ENCODE assay signal across 16 cellular contexts in genomic region chr12:55955344-55955743, GRCh38. TPM values are rescaled to one million over a fixed set of nuclear protein-coding genes. Genes with fewer than 3 reads are reported as not detected.
DNase-seq lines count a peak whose midpoint lies in the region; ATAC-seq and TF ChIP-seq lines count a peak whose summit lies in the region.
"Had no signal": no experiment of that assay in that cellular context is flagged by ENCODE, and none has a peak within 500 bp of the region (broad histone marks: within the 10 kb centered on the region; RNA-seq: fewer than 3 reads in every experiment).

No MANE protein-coding gene starts in this region.

- TF ChIP-seq CTCF in nephron progenitor cell (IDR thresholded peaks at IDR 0.05) = no peak

- H3K9me3 ChIP-seq in T-helper 17 cell (ENCODE audit: control insufficient read depth, low read length, poor library complexity, severe bottlenecking) = no peaks in the 10 kb centered on the region
- H3K9me3 ChIP-seq: gastrocnemius medialis, upper lobe of right lung had no signal

- peak overlapping the region in 1 of 2 donors; percentile 8 for H3K27ac Mint-ChIP-seq in stimulated activated naive CD8-positive, alpha-beta T cell treated with anti-CD3 and anti-CD28 coated beads, Interleukin-15, amount 100 ng/mL, for 72 hours
- H3K27ac Mint-ChIP-seq in T-helper 17 cell (peak overlapping the region; percentile 39), nephron progenitor cell (no peak overlapping the region)
- H3K27ac Mint-ChIP-seq: T-helper 1 cell treated with Interleukin-12 subunit alpha and Interleukin-12 subunit beta and Interleukin-4 antibody, amounts not matched to agents 30 μg/mL and 1 μg/mL, for 36 hours; WTC11 had no signal

- no peaks in the 10 kb centered on the region for H3K27me3 Mint-ChIP-seq in stimulated activated naive CD8-positive, alpha-beta T cell treated with anti-CD3 and anti-CD28 coated beads, Interleukin-15, amount 100 ng/mL, for 72 hours
- H3K27me3 Mint-ChIP-seq in T-helper 17 cell (no peaks in the 10 kb centered on the region), nephron progenitor cell (ENCODE audit: low read depth, poor library complexity) (peaks cover 6% of the 10 kb centered on the region)

- H3K36me3 Mint-ChIP-seq in T-helper 17 cell (ENCODE audit: low read depth) (peaks cover 5% of the 10 kb centered on the region), nephron progenitor cell (ENCODE audit: low read depth) (peaks cover 5% of the 10 kb centered on the region)

- no peak for DNase-seq in stimulated activated naive CD8-positive, alpha-beta T cell treated with anti-CD3 and anti-CD28 coated beads, Interleukin-15, amount 100 ng/mL, for 72 hours
- no peak for DNase-seq in stimulated activated naive CD8-positive, alpha-beta T cell treated with anti-CD3 and anti-CD28 coated beads, Interleukin-15, Interleukin-2, amounts not matched to agents 100 U/mL and 50 U/mL, for 24 hours
- DNase-seq in T-helper 17 cell = no peak
- DNase-seq in nephron progenitor cell = no peak
- DNase-seq in medulla oblongata (ENCODE audit: extremely low spot score) = no peak
- DNase-seq in Ammon's horn (ENCODE audit: low spot score) = no peak
- DNase-seq: gastrocnemius medialis, KG1, NCI-H2081 treated with DMSO at 0.1 percent for 48 hours, occipital lobe, upper lobe of right lung had no signal

- H3K4me1 Mint-ChIP-seq in stimulated activated naive CD8-positive, alpha-beta T cell treated with anti-CD3 and anti-CD28 coated beads, Interleukin-15, amount 100 ng/mL, for 72 hours = peaks cover 22% of the 10 kb centered on the region
- H3K4me1 Mint-ChIP-seq in T-helper 17 cell = peaks cover 25% of the 10 kb centered on the region
- peaks cover 8% of the 10 kb centered on the region for H3K4me1 Mint-ChIP-seq in nephron progenitor cell
- H3K4me1 Mint-ChIP-seq: WTC11 had no signal

- ATAC-seq in stimulated activated naive CD8-positive, alpha-beta T cell treated with anti-CD3 and anti-CD28 coated beads, Interleukin-15, amount 100 ng/mL, for 72 hours = peak; percentile 27
- no peak for ATAC-seq in stimulated activated naive CD8-positive, alpha-beta T cell treated with anti-CD3 and anti-CD28 coated beads, Interleukin-15, Interleukin-2, amounts not matched to agents 100 U/mL and 50 U/mL, for 24 hours
- ATAC-seq in T-helper 17 cell (peak; percentile 11), esophagus mucosa (peak; percentile 3), HG02798 (IDR thresholded peaks at IDR 0.05; ENCODE audit: poor library complexity, unreplicated experiment) (no peak)
- ATAC-seq: gastrocnemius medialis had no signal

- no peaks in the 10 kb centered on the region for H3K9me3 Mint-ChIP-seq in stimulated activated naive CD8-positive, alpha-beta T cell treated with anti-CD3 and anti-CD28 coated beads, Interleukin-15, amount 100 ng/mL, for 72 hours
- no peaks in the 10 kb centered on the region for H3K9me3 Mint-ChIP-seq in nephron progenitor cell
- H3K9me3 Mint-ChIP-seq: T-helper 1 cell treated with Interleukin-12 subunit alpha and Interleukin-12 subunit beta and Interleukin-4 antibody, amounts not matched to agents 30 μg/mL and 1 μg/mL, for 36 hours; WTC11 had no signal

- no peak overlapping the region for H3K4me3 Mint-ChIP-seq in stimulated activated naive CD8-positive, alpha-beta T cell treated with anti-CD3 and anti-CD28 coated beads, Interleukin-15, amount 100 ng/mL, for 72 hours
- no peak overlapping the region for H3K4me3 Mint-ChIP-seq in T-helper 17 cell
- no peak overlapping the region for H3K4me3 Mint-ChIP-seq in nephron progenitor cell
- H3K4me3 Mint-ChIP-seq: T-helper 1 cell treated with Interleukin-12 subunit alpha and Interleukin-12 subunit beta and Interleukin-4 antibody, amounts not matched to agents 30 μg/mL and 1 μg/mL, for 36 hours; WTC11 had no signal

RNA-seq across cellular contexts. Expression of gene PMEL, which starts 10.5 kb away (rescaled TPM):
- total RNA-seq in T-helper 17 cell (under 1 TPM in 1 of 2 donors, not detected in 1; 0.63 TPM), esophagus mucosa (0.52 TPM)
- total RNA-seq: mononuclear cell, occipital lobe had no signal

RNA-seq across cellular contexts. Expression of gene CDK2, which starts 11.3 kb away (rescaled TPM):
- total RNA-seq in T-helper 17 cell = 10 to 100 TPM; 12.2 to 18.7 TPM
- 20.5 TPM for total RNA-seq in esophagus mucosa

RNA-seq across cellular contexts. Expression of gene RAB5B, which starts 18.5 kb away (rescaled TPM):
- total RNA-seq in T-helper 17 cell (10 to 100 TPM; 56.4 to 57.0 TPM), esophagus mucosa (111 TPM)

RNA-seq across cellular contexts. Expression of gene DGKA, which starts 24.4 kb away (rescaled TPM):
- total RNA-seq in T-helper 17 cell (1,000 to 10,000 TPM in 1 of 2 donors, 100 to 1,000 TPM in 1; 870 to 1,080 TPM), esophagus mucosa (170 TPM)

RNA-seq across cellular contexts. Expression of gene PYM1, which starts 27.6 kb away (rescaled TPM):
- 10 to 100 TPM; 21.9 to 23.3 TPM for total RNA-seq in T-helper 17 cell
- 66.9 TPM for total RNA-seq in esophagus mucosa

Comparison
In these comparisons a context has a peak if more than half of its experiments do, and no peak if none do; other contexts are left out.
1. ATAC-seq: peak in stimulated activated naive CD8-positive, alpha-beta T cell treated with anti-CD3 and anti-CD28 coated beads, Interleukin-15, amount 100 ng/mL, for 72 hours (single experiment), T-helper 17 cell (single experiment) and esophagus mucosa (single experiment); none in stimulated activated naive CD8-positive, alpha-beta T cell treated with anti-CD3 and anti-CD28 coated beads, Interleukin-15, Interleukin-2, amounts not matched to agents 100 U/mL and 50 U/mL, for 24 hours (single experiment) and HG02798 (single experiment).